18 cellular contexts compared by ENCODE assay signal in the genomic region with DNA sequence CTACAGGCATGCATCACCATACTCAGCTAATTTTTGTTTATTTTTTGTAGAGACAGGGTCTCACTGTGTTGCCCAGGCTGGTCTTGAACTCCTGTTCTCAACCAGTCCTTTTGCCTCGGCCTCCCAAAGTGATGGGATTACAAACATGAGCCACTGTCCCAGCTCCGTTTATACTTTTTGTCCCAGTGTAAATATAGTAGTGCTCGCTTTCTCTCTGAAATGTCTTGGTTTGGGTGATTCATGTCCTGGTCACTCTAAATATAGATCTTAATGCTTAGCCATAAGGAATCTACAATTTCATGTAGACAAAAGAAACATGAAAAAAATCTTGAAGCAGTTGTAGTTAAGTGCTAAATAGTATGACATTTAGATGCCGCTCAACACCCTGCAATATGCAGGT.
DNase-seq lines count a peak whose midpoint lies in the region; ATAC-seq lines count a peak whose summit lies in the region.
"Had no signal": no experiment of that assay in that cellular context is flagged by ENCODE, and none has a peak within 500 bp of the region (broad histone marks: within the 10 kb centered on the region; RNA-seq: fewer than 3 reads in every experiment).

No MANE protein-coding gene starts in this region.

- DNase-seq in A172 (ENCODE audit: low spot score), result peak; percentile 40
- DNase-seq in LHCN-M2 (ENCODE audit: low read depth), result peak; percentile 69
- peak; percentile 50 for DNase-seq in dedifferentiated amniotic fluid mesenchymal stem cell (ENCODE audit: extremely low spot score)
- DNase-seq in myocyte (ENCODE audit: low read depth), result peak; percentile 73
- no peak for DNase-seq in OCI-M2 (lab: John Stamatoyannopoulos, UW; ENCODE audit: unreplicated experiment)
- no peak for DNase-seq in foreskin melanocyte
- no peak for DNase-seq in activated gamma-delta T cell treated with Interleukin-2 at 50 U/mL for 16 hours
- DNase-seq: activated CD4-positive, alpha-beta T cell treated with anti-CD3 and anti-CD28 coated beads for 48 hours; activated naive CD4-positive, alpha-beta T cell treated with anti-CD3 and anti-CD28 coated beads, Interleukin-2, amount 10 ng/mL, durations not matched to agents 7 days and 5 days; CD8-positive, alpha-beta T cell; effector CD4-positive, alpha-beta T cell; Karpas-422; mucosa of descending colon; NCI-H1694; stimulated activated CD4-positive, alpha-beta T cell treated with anti-CD3 and anti-CD28 coated beads, Interleukin-4, amount 100 ng/mL, for 4 hours; T-helper 9 cell had no signal

- ATAC-seq in GM18511 (IDR thresholded peaks at IDR 0.05; ENCODE audit: unreplicated experiment), result no peak
- ATAC-seq: CD8-positive, alpha-beta T cell; left lobe of liver; mucosa of descending colon had no signal

Comparison
In these comparisons a context has a peak if more than half of its experiments do, and no peak if none do; other contexts are left out.
1. DNase-seq: peak in A172 (single experiment), LHCN-M2 (single experiment), dedifferentiated amniotic fluid mesenchymal stem cell (single experiment) and myocyte (single experiment); none in OCI-M2 (single experiment), foreskin melanocyte (single experiment) and activated gamma-delta T cell treated with Interleukin-2 at 50 U/mL for 16 hours (single experiment).